In the genomic region with DNA sequence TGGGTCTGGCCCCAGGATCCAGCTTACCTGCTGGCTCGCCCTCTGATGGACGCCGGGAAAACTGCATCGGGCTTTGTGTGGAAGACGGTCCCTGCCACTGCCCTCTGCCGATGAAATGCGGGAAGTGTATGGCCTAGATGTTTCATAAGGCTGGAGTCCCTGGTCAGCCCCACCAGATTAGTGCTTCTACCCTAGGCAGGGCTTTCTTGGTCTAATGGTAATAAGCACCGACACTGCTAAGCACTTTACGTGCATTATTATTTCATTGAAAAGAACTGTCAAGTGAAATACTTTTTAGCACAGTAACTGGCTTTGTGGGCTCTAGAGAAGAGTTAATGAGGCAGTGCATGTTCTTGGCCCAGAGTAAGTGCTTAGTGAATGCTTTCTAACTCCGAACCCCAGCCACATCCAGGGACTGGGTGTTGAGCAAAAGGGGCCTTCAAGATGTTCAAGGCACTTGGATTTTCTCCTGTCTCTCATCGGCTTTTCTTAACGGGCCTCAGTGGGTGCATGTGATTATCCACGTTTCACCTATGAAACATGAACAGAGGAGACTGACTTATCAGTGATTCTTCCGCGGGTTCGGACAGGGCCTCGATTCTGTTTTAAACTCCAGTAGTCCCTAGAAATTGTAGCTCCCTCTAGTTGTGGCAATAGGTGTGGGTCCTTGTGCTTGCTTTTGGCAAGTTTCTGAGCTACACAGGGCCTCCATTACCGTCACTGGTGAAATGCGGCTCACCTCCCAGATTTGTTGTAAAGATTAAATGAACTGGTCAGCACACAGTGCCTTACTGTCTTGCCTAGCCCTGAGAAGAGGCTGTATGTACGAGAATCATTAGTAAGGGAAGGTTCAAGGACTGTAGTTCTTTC, we compare ENCODE assay signal across 8 cellular contexts. TPM values are rescaled to one million over a fixed set of nuclear protein-coding genes. Genes with fewer than 3 reads are reported as not detected.
DNase-seq lines count a peak whose midpoint lies in the region; ATAC-seq and TF ChIP-seq lines count a peak whose summit lies in the region.

No MANE protein-coding gene starts in this region.

- peaks cover 21% of the 10 kb centered on the region for H3K36me3 ChIP-seq in SU-DHL-6 (ENCODE audit: low read length)

- peak overlapping the region; percentile 34 for H3K4me3 Mint-ChIP-seq in activated naive CD8-positive, alpha-beta T cell treated with anti-CD3 and anti-CD28 coated beads for 36 hours
- H3K4me3 Mint-ChIP-seq in type B pancreatic cell, result peak overlapping the region; percentile 71

- H3K27ac Mint-ChIP-seq in activated naive CD8-positive, alpha-beta T cell treated with anti-CD3 and anti-CD28 coated beads for 36 hours, result peak overlapping the region; percentile 48
- H3K27ac Mint-ChIP-seq in type B pancreatic cell, result peak overlapping the region; percentile 88

- ATAC-seq in Right ventricle myocardium inferior, result peak; percentile 86

- DNase-seq in GDM1 (lab: John Stamatoyannopoulos, UW), result peak; percentile 77
- DNase-seq in HFF-Myc (ENCODE audit: extremely low read depth, low read depth), result peak; percentile 85
- DNase-seq in NCI-H1436 (lab: John Stamatoyannopoulos, UW), result peak; percentile 96
- peak; percentile 89 for DNase-seq in activated naive CD8-positive, alpha-beta T cell treated with anti-CD3 and anti-CD28 coated beads for 36 hours
- DNase-seq in Right ventricle myocardium inferior (ENCODE audit: missing footprints), result peak; percentile 96
- peak; percentile 92 for DNase-seq in pons (ENCODE audit: low spot score)
- peak; percentile 93 for DNase-seq in type B pancreatic cell (ENCODE audit: extremely low spot score, unreplicated experiment)

- no peaks in the 10 kb centered on the region for H3K9me3 ChIP-seq in SU-DHL-6 (ENCODE audit: insufficient read depth, low read length)

- peak overlapping the region; percentile 31 for H3K4me2 ChIP-seq in SU-DHL-6 (ENCODE audit: low read depth, low read length, poor library complexity, severe bottlenecking)

- H3K4me1 Mint-ChIP-seq in activated naive CD8-positive, alpha-beta T cell treated with anti-CD3 and anti-CD28 coated beads for 36 hours, result peaks cover 31% of the 10 kb centered on the region
- peaks cover 6% of the 10 kb centered on the region for H3K4me1 Mint-ChIP-seq in type B pancreatic cell (ENCODE audit: unreplicated experiment)

- peaks cover 45% of the 10 kb centered on the region for H3K36me3 Mint-ChIP-seq in activated naive CD8-positive, alpha-beta T cell treated with anti-CD3 and anti-CD28 coated beads for 36 hours
- peaks cover 13% of the 10 kb centered on the region for H3K36me3 Mint-ChIP-seq in type B pancreatic cell

- H3K27me3 Mint-ChIP-seq in activated naive CD8-positive, alpha-beta T cell treated with anti-CD3 and anti-CD28 coated beads for 36 hours, result no peaks in the 10 kb centered on the region
- no peaks in the 10 kb centered on the region for H3K27me3 Mint-ChIP-seq in type B pancreatic cell

- TF ChIP-seq CTCF in HFF-Myc (IDR thresholded peaks at IDR 0.05; ENCODE audit: low read depth, low read length, missing control alignments), result peak; percentile 97
- peak; percentile 94 for TF ChIP-seq CTCF in SU-DHL-6 (IDR thresholded peaks at IDR 0.05; ENCODE audit: insufficient read depth, low read length, poor library complexity, severe bottlenecking)
- TF ChIP-seq CTCF in type B pancreatic cell (conservative IDR thresholded peaks at IDR 0.05), result peak; percentile 98

- no peak overlapping the region for H3K4me3 ChIP-seq in HFF-Myc (replicated peaks; ENCODE audit: low read depth, low read length)
- no peak overlapping the region for H3K4me3 ChIP-seq in SU-DHL-6 (ENCODE audit: insufficient read depth, low read length, poor library complexity, severe bottlenecking)

- H3K27ac ChIP-seq in SU-DHL-6 (ENCODE audit: low read depth, low read length), result peak overlapping the region; percentile 99

- H3K9ac ChIP-seq in SU-DHL-6 (ENCODE audit: low read length), result no peak overlapping the region; the same call in 1 of the 2 replicates

- peaks cover 75% of the 10 kb centered on the region for H3F3A ChIP-seq in SU-DHL-6 (ENCODE audit: insufficient read depth)

- intact Hi-C loops in Right ventricle myocardium inferior (cut with DNase I), result loop anchor here (1.0 kb wide), 1 partner anchor 23 kb away; no protein-coding TSS in a partner anchor

- H3K27me3 ChIP-seq in SU-DHL-6 (ENCODE audit: low read length), result no peaks in the 10 kb centered on the region

- no peaks in the 10 kb centered on the region for H3K9me2 ChIP-seq in SU-DHL-6 (replicated peaks; ENCODE audit: insufficient read depth, low read length)

- H3K9me3 Mint-ChIP-seq in activated naive CD8-positive, alpha-beta T cell treated with anti-CD3 and anti-CD28 coated beads for 36 hours, result no peaks in the 10 kb centered on the region
- H3K9me3 Mint-ChIP-seq in type B pancreatic cell, result no peaks in the 10 kb centered on the region

- peaks cover 34% of the 10 kb centered on the region for H3K79me2 ChIP-seq in SU-DHL-6 (ENCODE audit: insufficient read depth, low read length)

- H4K20me1 ChIP-seq in SU-DHL-6 (ENCODE audit: low read depth, low read length), result peaks cover 7% of the 10 kb centered on the region

- no peak overlapping the region for H2AFZ ChIP-seq in SU-DHL-6 (ENCODE audit: low read depth, low read length, severe bottlenecking)

RNA-seq across cellular contexts. Expression of a gene that starts 6.6 kb away (rescaled TPM):
- total RNA-seq in activated naive CD8-positive, alpha-beta T cell treated with anti-CD3 and anti-CD28 coated beads for 36 hours, result 100 to 1,000 TPM; 219 to 221 TPM
- 3.8 TPM for total RNA-seq in Right ventricle myocardium inferior
- total RNA-seq in type B pancreatic cell (ENCODE audit: low replicate concordance), result 219 and 327 TPM in 2 replicates

RNA-seq across cellular contexts. Expression of a gene that starts 21.8 kb away (rescaled TPM):
- total RNA-seq in activated naive CD8-positive, alpha-beta T cell treated with anti-CD3 and anti-CD28 coated beads for 36 hours, result 1 to 10 TPM; 4.8 to 5.6 TPM
- 0.60 TPM for total RNA-seq in Right ventricle myocardium inferior
- total RNA-seq in type B pancreatic cell (ENCODE audit: low replicate concordance), result 8.7 and 9.5 TPM in 2 replicates

RNA-seq across cellular contexts. Expression of a gene that starts 24.4 kb away (rescaled TPM):
- 10 to 100 TPM; 15.5 to 17.8 TPM for total RNA-seq in activated naive CD8-positive, alpha-beta T cell treated with anti-CD3 and anti-CD28 coated beads for 36 hours
- total RNA-seq in Right ventricle myocardium inferior (2.4 TPM), type B pancreatic cell (ENCODE audit: low replicate concordance) (18.6 and 40.2 TPM in 2 replicates)

RNA-seq across cellular contexts. Expression of a gene that starts 30.6 kb away (rescaled TPM):
- total RNA-seq in activated naive CD8-positive, alpha-beta T cell treated with anti-CD3 and anti-CD28 coated beads for 36 hours, result 1,000 to 10,000 TPM; 2,447 to 2,533 TPM
- total RNA-seq in Right ventricle myocardium inferior, result 945 TPM
- total RNA-seq in type B pancreatic cell (ENCODE audit: low replicate concordance), result 1,717 and 1,950 TPM in 2 replicates

RNA-seq across cellular contexts. Expression of a gene that starts 32.7 kb away (rescaled TPM):
- 1 to 10 TPM; 7.6 to 8.2 TPM for total RNA-seq in activated naive CD8-positive, alpha-beta T cell treated with anti-CD3 and anti-CD28 coated beads for 36 hours
- total RNA-seq in Right ventricle myocardium inferior, result 16.2 TPM
- total RNA-seq in type B pancreatic cell (ENCODE audit: low replicate concordance), result 54.2 and 133 TPM in 2 replicates

Comparison
In these comparisons a context has a peak if more than half of its experiments do, and no peak if none do; other contexts are left out.
1. RNA of a gene that starts 6.6 kb away (total RNA-seq): 219 to 221 TPM in activated naive CD8-positive, alpha-beta T cell treated with anti-CD3 and anti-CD28 coated beads for 36 hours and 219 to 327 TPM in type B pancreatic cell; 3.8 TPM in Right ventricle myocardium inferior (single experiment); every median in the first group is over 10 times any median in the second.
2. Peak in every context shown above with its lines, with median percentiles within 50 percentile points of each other: DNase-seq and CTCF ChIP-seq.